In genomic region chr17:37490022-37490587, GRCh38 we compare ENCODE assay signal across 8 cellular contexts. TPM values are rescaled to one million over a fixed set of nuclear protein-coding genes. Genes with fewer than 3 reads are reported as not detected.
DNase-seq lines count a peak whose midpoint lies in the region; ATAC-seq, FAIRE-seq and TF ChIP-seq lines count a peak whose summit lies in the region.

No MANE protein-coding gene starts in this region.

- intact Hi-C loops in HepG2 (cut with micrococcal nuclease; ENCODE audit: unreplicated experiment), result no loop called here

- peaks cover 48% of the 10 kb centered on the region for H3K79me2 ChIP-seq in HepG2 (ENCODE audit: insufficient read depth, low read length)

- no peak; the same call in 1 of the 2 replicates for TF ChIP-seq RAD21 in HepG2 (CRISPR knock-in tag; IDR thresholded peaks at IDR 0.05)

- WGBS in HepG2 (ENCODE audit: low lambda C conversion rate), result under 1% methylated on average over 17 of the region's 56 CpGs

- H3K4me3 ChIP-seq in HepG2 (replicated peaks in 1 of 3; ENCODE audit: insufficient read depth in 1 of 3, low read depth in 2 of 3, low read length in 3 of 3), result peak overlapping the region; percentile 91 to 99 (median 92)

- H3K27me3 Mint-ChIP-seq in chondrocyte (ENCODE audit: low read depth), result no peaks in the 10 kb centered on the region

- peaks cover 59% of the 10 kb centered on the region for H3K4me1 ChIP-seq in HepG2 (ENCODE audit: insufficient read depth, low read length)

- H3K4me3 Mint-ChIP-seq in chondrocyte (ENCODE audit: unreplicated experiment), result peak overlapping the region; percentile 90

- TF ChIP-seq POLR2A in HepG2 (IDR thresholded peaks at IDR 0.05; ENCODE audit: insufficient read depth in 1 of 2, low read depth in 2 of 2, low read length in 2 of 2), result no peak

- in situ Hi-C loops in HepG2 (cut with HindIII; ENCODE audit: extremely low pct_ligation_motif_present, low pct_unique_long_range_greater_than_20kb), result no loop called here

- TF ChIP-seq EP300 in HepG2 (IDR thresholded peaks at IDR 0.05; ENCODE audit: low read depth in 2 of 2, low read length in 2 of 2) (no peak), HepG2 (CRISPR knock-in tag; IDR thresholded peaks at IDR 0.05; ENCODE audit: borderline replicate concordance) (no peak)

- H4K20me1 ChIP-seq in HepG2 (ENCODE audit: insufficient read depth, low read length), result peaks cover 18% of the 10 kb centered on the region; the same call in 1 of the 2 replicates

- H3K9me3 Mint-ChIP-seq in chondrocyte (ENCODE audit: low read depth), result no peaks in the 10 kb centered on the region

- no peak overlapping the region for H2AFZ ChIP-seq in HepG2 (ENCODE audit: low read length)

- no peaks in the 10 kb centered on the region for H3K36me3 ChIP-seq in HepG2 (replicated peaks in 1 of 2; ENCODE audit: control insufficient read depth in 1 of 2, insufficient read depth in 2 of 2, low read length in 2 of 2)

- peaks cover 66% of the 10 kb centered on the region for H3K4me1 Mint-ChIP-seq in chondrocyte (ENCODE audit: low read depth)

- ATAC-seq in HepG2, result peak; percentile 62

- POLR2A ChIA-PET in HEK293T (lab: Yijun Ruan, JAX), result interaction anchor here (0.5 to 1.4 kb wide), 7 partner anchors 10 to 217 kb away, joined by 3 to 5 read pairs (median 3); partner anchors contain the start of genes ACACA and TADA2A
- POLR2A ChIA-PET in HepG2 (lab: Yijun Ruan, JAX), result interaction anchor here (0.7 to 2.5 kb wide), 8 partner anchors 10 to 118 kb away, joined by 3 to 25 read pairs (median 3); no protein-coding TSS in a partner anchor

- CTCF ChIA-PET in HEK293T (lab: Yijun Ruan, JAX), result interaction anchor here (0.6 kb wide), 1 partner anchor 10 kb away, joined by 4 read pairs; no protein-coding TSS in a partner anchor
- CTCF ChIA-PET in HepG2 (lab: Yijun Ruan, JAX; ENCODE audit: low intra/inter-chr PET ratio, low total read pairs), result interaction anchor here (1.4 kb wide), 1 partner anchor 17 kb away, joined by 4 read pairs; no protein-coding TSS in a partner anchor

- no peaks in the 10 kb centered on the region; a peak in 1 of 5 replicates for H3K27me3 ChIP-seq in HepG2 (ENCODE audit: control insufficient read depth in 1 of 2, insufficient read depth in 2 of 2, low read length in 2 of 2)

- TF ChIP-seq CTCF in chondrocyte (IDR thresholded peaks at IDR 0.05) (peak; percentile 71), HepG2 (CRISPR knock-in tag; IDR thresholded peaks at IDR 0.05) (peak; percentile 41; the same call in 1 of the 2 replicates)

- H3K9ac ChIP-seq in HepG2 (ENCODE audit: insufficient read depth, low read depth, low read length), result peak overlapping the region; percentile 79

- H3K27ac Mint-ChIP-seq in chondrocyte (ENCODE audit: unreplicated experiment), result peak overlapping the region; percentile 98

- no peak for FAIRE-seq in HepG2 (lab: Jason Lieb, UNC)

- no peaks in the 10 kb centered on the region for H3K36me3 Mint-ChIP-seq in chondrocyte (ENCODE audit: low read depth)

- H3K9me3 ChIP-seq in HepG2 (ENCODE audit: low read length), result no peaks in the 10 kb centered on the region

- H3K27ac ChIP-seq in HepG2 (ENCODE audit: extremely low read length, insufficient read depth, low read length), result peak overlapping the region; percentile 67

- H3K4me2 ChIP-seq in HepG2 (ENCODE audit: low read depth, low read length), result peak overlapping the region; percentile 90

- DNase-seq in NCI-H1436 (lab: John Stamatoyannopoulos, UW) (peak; percentile 66), NCI-H1436 treated with DMSO at 0.1 percent for 48 hours (lab: John Stamatoyannopoulos, UW) (no peak), HEK293T (ENCODE audit: extremely low spot score) (peak; percentile 34), NCI-H1105 (lab: John Stamatoyannopoulos, UW) (peak; percentile 63), chondrocyte (ENCODE audit: low spot score) (no peak), HepG2 (ENCODE audit: low spot score) (peak; percentile 52)
- DNase-seq in activated CD4-positive, alpha-beta T cell treated with anti-CD3 and anti-CD28 coated beads for 1 hour, result peak; percentile 66
- DNase-seq in stimulated activated CD4-positive, alpha-beta T cell treated with anti-CD3 and anti-CD28 coated beads, Interleukin-4, amount 100 ng/mL, for 24 hours, result peak; percentile 72

- no TSS peak for BruUV-seq in HepG2 (replicated peaks; lab: Mats Ljungman, UMichigan)

TF ChIP-seq in HEK293T, 16 proteins besides CTCF, POLR2A, EP300 and RAD21:
- TF ChIP-seq SP1 (IDR thresholded peaks at IDR 0.05) (no peak), FOXM1 (IDR thresholded peaks at IDR 0.05; ENCODE audit: borderline replicate concordance) (no peak), CTBP1 (IDR thresholded peaks at IDR 0.05; ENCODE audit: borderline replicate concordance) (no peak), BHLHE40 (IDR thresholded peaks at IDR 0.05; ENCODE audit: borderline replicate concordance) (no peak), HDGF (IDR thresholded peaks at IDR 0.05; ENCODE audit: borderline replicate concordance) (no peak), ELF4 (IDR thresholded peaks at IDR 0.05) (no peak), L3MBTL2 (conservative IDR thresholded peaks at IDR 0.05) (no peak), ZNF384 (IDR thresholded peaks at IDR 0.05) (no peak), LEF1 (IDR thresholded peaks at IDR 0.05; ENCODE audit: borderline replicate concordance) (no peak), FOXA1 (IDR thresholded peaks at IDR 0.05) (no peak), ARNT (IDR thresholded peaks at IDR 0.05) (no peak), SUZ12 (IDR thresholded peaks at IDR 0.05) (no peak), TARDBP (IDR thresholded peaks at IDR 0.05) (no peak), NFRKB (IDR thresholded peaks at IDR 0.05) (no peak), FOXK2 (IDR thresholded peaks at IDR 0.05) (no peak)
- TF ChIP-seq, protein P1, sequence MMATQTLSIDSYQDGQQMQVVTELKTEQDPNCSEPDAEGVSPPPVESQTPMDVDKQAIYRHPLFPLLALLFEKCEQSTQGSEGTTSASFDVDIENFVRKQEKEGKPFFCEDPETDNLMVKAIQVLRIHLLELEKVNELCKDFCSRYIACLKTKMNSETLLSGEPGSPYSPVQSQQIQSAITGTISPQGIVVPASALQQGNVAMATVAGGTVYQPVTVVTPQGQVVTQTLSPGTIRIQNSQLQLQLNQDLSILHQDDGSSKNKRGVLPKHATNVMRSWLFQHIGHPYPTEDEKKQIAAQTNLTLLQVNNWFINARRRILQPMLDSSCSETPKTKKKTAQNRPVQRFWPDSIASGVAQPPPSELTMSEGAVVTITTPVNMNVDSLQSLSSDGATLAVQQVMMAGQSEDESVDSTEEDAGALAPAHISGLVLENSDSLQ (IDR thresholded peaks at IDR 0.05), result no peak
TF ChIP-seq in HEK293T: peak in this region for 0.

TF ChIP-seq in HepG2, 621 proteins besides CTCF, POLR2A, EP300 and RAD21 (continues in another document):
- TF ChIP-seq PATZ1 (CRISPR knock-in tag; IDR thresholded peaks at IDR 0.05), result peak; percentile 12; the same call in 1 of the 2 replicates
- TF ChIP-seq HNRNPLL (IDR thresholded peaks at IDR 0.05; ENCODE audit: low read depth, low read length, poor library complexity, severe bottlenecking), result no peak
- no peak for TF ChIP-seq ZNF720 (CRISPR knock-in tag; IDR thresholded peaks at IDR 0.05)
- no peak for TF ChIP-seq HOXD1 (CRISPR knock-in tag; IDR thresholded peaks at IDR 0.05)
- no peak for TF ChIP-seq NPAS2 (CRISPR knock-in tag; IDR thresholded peaks at IDR 0.05; ENCODE audit: borderline replicate concordance)
- no peak for TF ChIP-seq PLRG1 (conservative IDR thresholded peaks at IDR 0.05)
- peak; percentile 20; the same call in 1 of the 2 replicates for TF ChIP-seq ELF3 (CRISPR knock-in tag; IDR thresholded peaks at IDR 0.05)

RNA-seq across cellular contexts. Expression of gene DUSP14, which starts 0.4 kb away (rescaled TPM):
- 33.6 to 37.3 TPM (median 34.7 TPM) in 3 replicates for total RNA-seq in chondrocyte
- 33.5 and 44.1 TPM in 2 replicates for total RNA-seq in HepG2 (2016; rRNA removed; fragmentation: Illumina TruSeq; extraction: Trizol)
- total RNA-seq in HepG2 (2016; cell fraction: cytosol; rRNA removed; fragmentation: Illumina TruSeq; extraction: Trizol; ENCODE audit: low read depth), result 18.8 and 21.5 TPM in 2 replicates
- 32.1 and 44.0 TPM in 2 replicates for total RNA-seq in HepG2 (2016; cell fraction: insoluble cytoplasmic fraction; rRNA removed; fragmentation: Illumina TruSeq; extraction: Trizol)
- total RNA-seq in HepG2 (2016; cell fraction: membrane; rRNA removed; fragmentation: Illumina TruSeq; extraction: Trizol), result 32.9 and 33.1 TPM in 2 replicates
- 11.9 and 15.3 TPM in 2 replicates for total RNA-seq in HepG2 (2016; cell fraction: nucleus; rRNA removed; fragmentation: Illumina TruSeq; extraction: Trizol)
- 38.6 and 39.8 TPM in 2 replicates for polyA plus RNA-seq in HepG2 (2011; rRNA removed)
- polyA plus RNA-seq in HepG2 (2011; cell fraction: cytosol; rRNA removed), result 39.9 and 43.8 TPM in 2 replicates
- 17.1 and 18.3 TPM in 2 replicates for polyA plus RNA-seq in HepG2 (2011; cell fraction: nucleus; rRNA removed)
- polyA plus RNA-seq in HepG2 (2012), result 17.8 and 27.2 TPM in 2 replicates
- 17.9 and 19.4 TPM in 2 replicates for polyA plus RNA-seq in HepG2 (2016; cell fraction: cytosol; fragmentation: Illumina TruSeq; extraction: Trizol; ENCODE audit: low read depth)
- polyA plus RNA-seq in HepG2 (2016; cell fraction: insoluble cytoplasmic fraction; fragmentation: Illumina TruSeq; extraction: Trizol; ENCODE audit: low read depth), result 53.9 and 55.7 TPM in 2 replicates
- polyA plus RNA-seq in HepG2 (2016; cell fraction: membrane; fragmentation: Illumina TruSeq; extraction: Trizol; ENCODE audit: low read depth), result 27.9 and 28.1 TPM in 2 replicates
- 25.9 and 26.2 TPM in 2 replicates for polyA plus RNA-seq in HepG2 (2016; cell fraction: nucleus; fragmentation: Illumina TruSeq; extraction: Trizol; ENCODE audit: insufficient read depth, low read depth)
- 55.5 and 55.9 TPM in 2 replicates for polyA minus RNA-seq in HepG2 (2011; rRNA and poly(A)+ RNA removed; ENCODE audit: low replicate concordance)
- polyA minus RNA-seq in HepG2 (2011; cell fraction: cytosol; rRNA and poly(A)+ RNA removed), result 13.8 and 14.9 TPM in 2 replicates
- polyA minus RNA-seq in HepG2 (2011; cell fraction: nucleus; rRNA and poly(A)+ RNA removed), result 8.9 and 10.8 TPM in 2 replicates

Comparison
In these comparisons a context has a peak if more than half of its experiments do, and no peak if none do; other contexts are left out.
1. DNase-seq: peak in NCI-H1436 (single experiment), HEK293T (single experiment), NCI-H1105 (single experiment), activated CD4-positive, alpha-beta T cell treated with anti-CD3 and anti-CD28 coated beads for 1 hour (single experiment), HepG2 (single experiment) and stimulated activated CD4-positive, alpha-beta T cell treated with anti-CD3 and anti-CD28 coated beads, Interleukin-4, amount 100 ng/mL, for 24 hours (single experiment); none in NCI-H1436 treated with DMSO at 0.1 percent for 48 hours (single experiment) and chondrocyte (single experiment).